ENCODE assay signal across 9 cellular contexts in the genomic region with DNA sequence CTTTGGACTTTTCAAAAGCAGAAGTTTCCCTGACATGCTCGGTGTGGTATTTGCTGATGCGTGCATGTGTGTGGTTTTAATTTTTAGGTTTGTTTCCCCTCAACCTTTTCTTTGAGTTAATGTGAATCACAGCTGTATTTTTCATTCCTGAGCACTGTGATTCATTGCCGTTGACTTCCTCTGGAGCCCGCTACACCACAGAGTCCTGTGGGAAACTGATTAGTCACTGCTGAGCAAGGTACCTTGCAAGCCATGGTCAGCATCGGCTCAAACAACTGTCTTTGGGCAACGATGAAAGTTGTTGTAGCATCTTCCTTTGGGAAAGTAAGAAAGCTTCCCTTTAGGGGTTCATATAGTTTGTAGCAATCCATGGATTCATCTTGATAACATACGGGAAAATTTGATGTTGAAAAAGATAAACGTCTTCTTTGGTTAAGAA. TPM values are rescaled to one million over a fixed set of nuclear protein-coding genes. Genes with fewer than 3 reads are reported as not detected.
DNase-seq lines count a peak whose midpoint lies in the region; ATAC-seq, FAIRE-seq and TF ChIP-seq lines count a peak whose summit lies in the region.
"Had no signal": no experiment of that assay in that cellular context is flagged by ENCODE, and none has a peak within 500 bp of the region (broad histone marks: within the 10 kb centered on the region; RNA-seq: fewer than 3 reads in every experiment).

No MANE protein-coding gene starts in this region.

- peaks cover 2 to 14% of the 10 kb centered on the region in 2 donors for H3K27me3 Mint-ChIP-seq in natural killer cell (ENCODE audit: low read depth in 2 of 2)

- H3K36me3 Mint-ChIP-seq in natural killer cell, result no peaks in the 10 kb centered on the region

- peak; percentile 84 for DNase-seq in RPMI8226
- DNase-seq in fibroblast of pulmonary artery (ENCODE audit: low read depth), result peak; percentile 98
- no peak for DNase-seq in sciatic nerve (ENCODE audit: low spot score)
- DNase-seq in DMS53 treated with DMSO at 0.1 percent for 48 hours (lab: John Stamatoyannopoulos, UW; ENCODE audit: unreplicated experiment), result no peak
- no peak for DNase-seq in kidney
- no peak for DNase-seq in natural killer cell

- no peak for FAIRE-seq in kidney (lab: Jason Lieb, UNC)

- no peak for TF ChIP-seq POLR2A in GM18505 (IDR thresholded peaks at IDR 0.05; ENCODE audit: borderline replicate concordance, extremely low read depth, insufficient read depth, insufficient read length)

- intact Hi-C loops in sciatic nerve (cut with DNase I), result no loop called here
- intact Hi-C loops in kidney (cut with DNase I), result no loop called here
- intact Hi-C loops in natural killer cell (cut with micrococcal nuclease), result no loop called here

- H3K9me3 ChIP-seq in kidney (ENCODE audit: control insufficient read depth in 1 of 2, low read length in 2 of 2), result no peaks in the 10 kb centered on the region

- no peak overlapping the region for H3K4me3 ChIP-seq in fibroblast of pulmonary artery (replicated peaks; ENCODE audit: low read depth, low read length)
- H3K4me3 ChIP-seq in kidney (ENCODE audit: low read length in 2 of 2), result no peak overlapping the region

- no peaks in the 10 kb centered on the region for H3K9me3 Mint-ChIP-seq in natural killer cell

- no peak overlapping the region for H3K9ac ChIP-seq in kidney (ENCODE audit: low read length in 2 of 2)

- no peak overlapping the region for H3K4me3 Mint-ChIP-seq in natural killer cell
- H3K4me3 Mint-ChIP-seq: central memory CD8-positive, alpha-beta T cell had no signal

- no peaks in the 10 kb centered on the region for H3K4me1 Mint-ChIP-seq in natural killer cell
- H3K4me1 Mint-ChIP-seq: central memory CD8-positive, alpha-beta T cell had no signal

- peak; percentile 47 for ATAC-seq in GM18505 (IDR thresholded peaks at IDR 0.05; ENCODE audit: unreplicated experiment)
- ATAC-seq in sciatic nerve, result peak; percentile 77
- ATAC-seq in HG02970 (IDR thresholded peaks at IDR 0.05; ENCODE audit: low FRiP score, unreplicated experiment), result no peak
- ATAC-seq in natural killer cell, result no peak

- no peak overlapping the region for H3K27ac ChIP-seq in kidney (ENCODE audit: low read depth in 2 of 2, low read length in 2 of 2)

- peaks cover 4% of the 10 kb centered on the region in 2 donors for H3K4me1 ChIP-seq in kidney (ENCODE audit: control insufficient read depth in 1 of 2, insufficient read depth in 1 of 2, low read depth in 1 of 2, low read length in 2 of 2)

- no peak overlapping the region for H3K27ac Mint-ChIP-seq in natural killer cell

- peak; percentile 30 for TF ChIP-seq CTCF in fibroblast of pulmonary artery (IDR thresholded peaks at IDR 0.05; ENCODE audit: low read length, missing control alignments)
- no peak for TF ChIP-seq CTCF in kidney (IDR thresholded peaks at IDR 0.05; ENCODE audit: borderline replicate concordance, extremely low read depth, insufficient read depth)
- TF ChIP-seq CTCF in natural killer cell (IDR thresholded peaks at IDR 0.05), result no peak

- H3K36me3 ChIP-seq in kidney (ENCODE audit: control insufficient read depth in 1 of 2, insufficient read depth in 2 of 2, low read length in 2 of 2), result no peaks in the 10 kb centered on the region

RNA-seq across cellular contexts. Expression of a gene that starts 57.5 kb away (rescaled TPM):
- total RNA-seq in sciatic nerve (94.9 TPM), kidney (109 TPM), natural killer cell (1 to 10 TPM in 2 of 3 donors, under 1 TPM in 1; 0.72 to 2.7 (median 2.7) TPM)
- polyA plus RNA-seq in kidney (ENCODE audit: insufficient read depth, low read depth, low replicate concordance), result 20.2 TPM

Comparison
In these comparisons a context has a peak if more than half of its experiments do, and no peak if none do; other contexts are left out.
1. ATAC-seq: peak in GM18505 (single experiment) and sciatic nerve (single experiment); none in HG02970 (single experiment) and natural killer cell (0 of 3).
2. DNase-seq: peak in RPMI8226 (single experiment) and fibroblast of pulmonary artery (single experiment); none in sciatic nerve (single experiment), DMS53 treated with DMSO at 0.1 percent for 48 hours (single experiment), kidney (single experiment) and natural killer cell (single experiment).
3. RNA of a gene that starts 57.5 kb away (total RNA-seq): 109 TPM in kidney (single experiment) and 94.9 TPM in sciatic nerve (single experiment); 0.72 to 2.7 TPM in natural killer cell; every median in the first group is over 10 times any median in the second.